Comparison of ENCODE assay signal across 1 cellular context in genomic region chr15:84653910-84654688, GRCh38.
TF ChIP-seq lines count a peak whose summit lies in the region.

Gene WDR73, minus strand, starts transcription at chr15:84654283. Its CDS starts 9 bp downstream, at chr15:84654274.

TF ChIP-seq in GM23338, 12 proteins besides CTCF, POLR2A, EP300 and RAD21 (continued from another document):
- TF ChIP-seq ZNF462 (CRISPR knock-in tag; IDR thresholded peaks at IDR 0.05) = no peak
- TF ChIP-seq STAT1 (IDR thresholded peaks at IDR 0.05; ENCODE audit: unreplicated experiment) = no peak
- no peak for TF ChIP-seq EZH2phosphoT487 (IDR thresholded peaks at IDR 0.05; ENCODE audit: unreplicated experiment)
- TF ChIP-seq REST (IDR thresholded peaks at IDR 0.05; ENCODE audit: unreplicated experiment) = no peak
